ENCODE assay signal across 9 cellular contexts in genomic region chr22:29343313-29343805, GRCh38. TPM values are rescaled to one million over a fixed set of nuclear protein-coding genes. Genes with fewer than 3 reads are reported as not detected.
DNase-seq lines count a peak whose midpoint lies in the region; ATAC-seq and TF ChIP-seq lines count a peak whose summit lies in the region.
"Had no signal": no experiment of that assay in that cellular context is flagged by ENCODE, and none has a peak within 500 bp of the region (broad histone marks: within the 10 kb centered on the region; RNA-seq: fewer than 3 reads in every experiment).

No MANE protein-coding gene starts in this region.

- TF ChIP-seq POLR2A in gastrocnemius medialis (IDR thresholded peaks at IDR 0.05), result no peak

- in situ Hi-C loops in gastrocnemius medialis (cut with MboI; ENCODE audit: low sequenced_read_pairs in 4 of 4), result no loop called here

- no peaks in the 10 kb centered on the region for H3K27me3 ChIP-seq in gastrocnemius medialis

- ATAC-seq in gastrocnemius medialis, result no peak
- ATAC-seq in GM21619 (IDR thresholded peaks at IDR 0.05; ENCODE audit: unreplicated experiment), result no peak

- intact Hi-C loops in gastrocnemius medialis (cut with DNase I; ENCODE audit: low total_unique reads), result no loop called here

- peaks cover 0 to 58% of the 10 kb centered on the region in 2 donors for H3K36me3 ChIP-seq in gastrocnemius medialis

- peaks cover 55 to 59% of the 10 kb centered on the region in 2 donors for H3K4me1 ChIP-seq in gastrocnemius medialis

- TF ChIP-seq CTCF in fibroblast of the aortic adventitia (IDR thresholded peaks at IDR 0.05; ENCODE audit: insufficient read depth, low read length) (no peak), gastrocnemius medialis (IDR thresholded peaks at IDR 0.05 in 4 of 5, conservative IDR thresholded peaks at IDR 0.05 in 1 of 5) (no peak)

- H3K4me3 ChIP-seq in fibroblast of the aortic adventitia (ENCODE audit: low read depth, low read length) (no peak overlapping the region), gastrocnemius medialis (no peak overlapping the region)
- H3K4me3 ChIP-seq: A549 had no signal

- H3K27ac ChIP-seq in gastrocnemius medialis, result peak overlapping the region; percentile 74 to 85 (median 78)
- H3K27ac ChIP-seq: A549 had no signal

- no peaks in the 10 kb centered on the region for H3K9me3 ChIP-seq in gastrocnemius medialis
- H3K9me3 ChIP-seq: A549 had no signal

- DNase-seq in DMS53 (lab: John Stamatoyannopoulos, UW) (peak; percentile 2), DMS53 treated with DMSO at 0.1 percent for 48 hours (lab: John Stamatoyannopoulos, UW; ENCODE audit: unreplicated experiment) (no peak), NCI-H82 (lab: John Stamatoyannopoulos, UW) (peak; percentile 90), fibroblast of the aortic adventitia (ENCODE audit: low read depth) (peak; percentile 34), gastrocnemius medialis (no peak), NCI-H187 (lab: John Stamatoyannopoulos, UW) (no peak), NCI-H1436 treated with DMSO at 0.1 percent for 48 hours (lab: John Stamatoyannopoulos, UW) (no peak)

RNA-seq across cellular contexts. Expression of gene RASL10A, which starts 27.9 kb away (rescaled TPM):
- total RNA-seq in fibroblast of the aortic adventitia (ENCODE audit: low replicate concordance), result not detected in 2 replicates
- 1 to 10 TPM in 1 of 4 donors, under 1 TPM in 1, not detected in 2; 0.13 to 1.2 TPM for total RNA-seq in gastrocnemius medialis

RNA-seq across cellular contexts. Expression of gene GAS2L1, which starts 36.9 kb away (rescaled TPM):
- total RNA-seq in fibroblast of the aortic adventitia (ENCODE audit: low replicate concordance) (5.0 and 15.0 TPM in 2 replicates), gastrocnemius medialis (10 to 100 TPM in 1 of 4 donors, 1 to 10 TPM in 3; 4.8 to 23.0 (median 6.6) TPM)

RNA-seq across cellular contexts. Expression of gene AP1B1, which starts 45.0 kb away (rescaled TPM):
- 19.0 and 46.3 TPM in 2 replicates for total RNA-seq in fibroblast of the aortic adventitia (ENCODE audit: low replicate concordance)
- 10 to 100 TPM; 26.5 to 44.6 (median 37.3) TPM for total RNA-seq in gastrocnemius medialis

Comparison
In these comparisons a context has a peak if more than half of its experiments do, and no peak if none do; other contexts are left out.
1. DNase-seq: peak in DMS53 (single experiment), NCI-H82 (single experiment) and fibroblast of the aortic adventitia (single experiment); none in DMS53 treated with DMSO at 0.1 percent for 48 hours (single experiment), gastrocnemius medialis (0 of 2), NCI-H187 (0 of 2) and NCI-H1436 treated with DMSO at 0.1 percent for 48 hours (single experiment).